Comparison of ENCODE assay signal across 23 cellular contexts in genomic region chr18:36818652-36819051, GRCh38.
"Had no signal": no experiment of that assay in that cellular context is flagged by ENCODE, and none has a peak within 500 bp of the region (broad histone marks: within the 10 kb centered on the region; RNA-seq: fewer than 3 reads in every experiment).

No MANE protein-coding gene starts in this region.

- H3K4me3 ChIP-seq: lung, prostate gland, right atrium auricular region, sigmoid colon, stomach, tibial nerve, upper lobe of left lung, uterus had no signal

- FAIRE-seq: frontal cortex had no signal

- H3K4me3 Mint-ChIP-seq: immature natural killer cell; memory B cell; natural killer cell; stimulated activated effector memory CD8-positive, alpha-beta T cell treated with anti-CD3 and anti-CD28 coated beads, Interleukin-12 subunit alpha, Interleukin-12 subunit beta, amount 100 ng/mL, for 72 hours had no signal

- H3K4me1 ChIP-seq: parathyroid adenoma, prostate gland, sigmoid colon, tibial nerve, uterus had no signal

- H3K27ac ChIP-seq: neutrophil, parathyroid adenoma, prostate gland, right atrium auricular region, sigmoid colon, stomach, tibial nerve, upper lobe of left lung, uterus had no signal

- H3K27me3 ChIP-seq: neutrophil, right atrium auricular region, sigmoid colon, stomach, tibial nerve, upper lobe of left lung, uterus had no signal

- H3K36me3 ChIP-seq: prostate gland, uterus had no signal

- H3K27ac Mint-ChIP-seq: immature natural killer cell, memory B cell, natural killer cell had no signal

- ATAC-seq: left colon; natural killer cell; stimulated activated effector memory CD8-positive, alpha-beta T cell treated with anti-CD3 and anti-CD28 coated beads, Interleukin-12 subunit alpha, Interleukin-12 subunit beta, amount 100 ng/mL, for 72 hours had no signal

- H3K27me3 Mint-ChIP-seq: memory B cell had no signal

- H3K9me3 ChIP-seq: neutrophil, prostate gland, right atrium auricular region, sigmoid colon, stomach, tibial nerve, upper lobe of left lung, uterus had no signal

- H3K4me1 Mint-ChIP-seq: immature natural killer cell, memory B cell, natural killer cell had no signal

- DNase-seq: cortex of kidney; hypothalamus; immature natural killer cell; islet precursor cell; kidney glomerular epithelial cell; left colon; natural killer cell; sigmoid colon; stimulated activated CD4-positive, alpha-beta T cell treated with anti-CD3 and anti-CD28 coated beads, Interleukin-2, amount 100 ng/mL, for 24 hours; stimulated activated CD4-positive, alpha-beta T cell treated with anti-CD3 and anti-CD28 coated beads, Interleukin-4, amount 100 ng/mL, for 24 hours; stimulated activated naive CD4-positive, alpha-beta T cell treated with Interleukin-2 at 50 U/mL for 16 hours; stomach; upper lobe of left lung; uterus had no signal
